ENCODE assay signal across 11 cellular contexts in the genomic region with DNA sequence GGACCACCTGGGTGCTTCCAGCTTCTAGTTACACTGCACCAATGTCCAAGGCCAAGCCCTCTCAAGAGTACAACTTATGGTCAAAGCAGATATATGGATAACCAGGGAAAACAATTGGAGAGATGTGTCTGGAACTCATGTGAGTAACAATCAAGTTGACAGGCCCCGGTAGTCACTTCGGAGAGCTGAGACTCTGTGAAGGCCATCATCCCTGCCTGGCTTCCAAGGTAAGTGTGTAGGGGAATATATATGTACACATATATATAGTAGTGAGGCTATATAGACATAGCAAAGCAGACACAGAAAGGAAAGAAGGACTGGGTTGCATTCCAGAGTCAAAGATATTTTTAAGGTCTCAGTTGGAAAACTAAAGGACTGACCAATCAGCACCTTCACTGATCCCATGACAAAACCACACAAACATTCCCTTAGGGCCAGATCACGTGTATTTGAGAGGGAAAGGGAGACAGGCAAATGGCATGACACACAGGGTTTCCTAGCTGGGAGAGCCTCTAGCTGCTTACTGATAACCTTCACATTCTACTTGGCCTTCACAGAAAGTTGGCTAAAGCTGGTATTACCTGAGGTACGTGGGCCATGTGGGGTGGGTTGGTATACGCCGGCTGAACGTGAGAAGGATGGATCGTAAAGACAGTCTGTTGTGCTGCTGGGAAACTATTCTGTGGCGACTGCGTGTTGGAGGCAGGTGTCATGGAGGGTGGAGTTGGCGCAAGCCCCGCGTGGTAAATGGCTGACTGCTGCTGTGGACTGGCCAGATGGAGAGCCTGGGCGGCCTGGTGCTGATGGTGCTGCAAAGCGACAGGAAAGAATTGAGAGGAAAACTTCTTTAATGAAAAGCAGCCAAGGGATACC. TPM values are rescaled to one million over a fixed set of nuclear protein-coding genes. Genes with fewer than 3 reads are reported as not detected.
A peak's percentile ranks its signal among the peaks of the same experiment; 100 is the strongest.
DNase-seq lines count a peak whose midpoint lies in the region; ATAC-seq and TF ChIP-seq lines count a peak whose summit lies in the region.
"Had no signal": no experiment of that assay in that cellular context is flagged by ENCODE, and none has a peak within 500 bp of the region (broad histone marks: within the 10 kb centered on the region; RNA-seq: fewer than 3 reads in every experiment).

No MANE protein-coding gene starts in this region.

- H3K9me3 ChIP-seq in uterus, result no peaks in the 10 kb centered on the region

- peak; percentile 74 for DNase-seq in AG10803 (ENCODE audit: low read depth)
- DNase-seq in H7, result peak; percentile 8
- DNase-seq in memory B cell (ENCODE audit: low spot score in 2 of 2), result no peak
- DNase-seq in uterus, result no peak
- DNase-seq in DMS114 treated with DMSO at 0.1 percent for 48 hours (lab: John Stamatoyannopoulos, UW; ENCODE audit: unreplicated experiment), result no peak
- no peak for DNase-seq in hypothalamus (lab: John Stamatoyannopoulos, UW)
- DNase-seq: NCI-H187 treated with DMSO at 0.1 percent for 48 hours; stimulated activated naive CD4-positive, alpha-beta T cell had no signal

- H3K36me3 ChIP-seq in H7 (replicated peaks; ENCODE audit: control insufficient read depth, insufficient read depth, low read length), result peaks cover 28% of the 10 kb centered on the region
- peaks cover 0 to 2% of the 10 kb centered on the region in 2 donors for H3K36me3 ChIP-seq in uterus

- H3K27me3 Mint-ChIP-seq in brain (no peaks in the 10 kb centered on the region), memory B cell (no peaks in the 10 kb centered on the region)

- H3K36me3 Mint-ChIP-seq in brain (peaks cover 53% of the 10 kb centered on the region), memory B cell (peaks cover 12% of the 10 kb centered on the region)

- H3K4me3 ChIP-seq in AG10803 (ENCODE audit: low read length), result no peak overlapping the region
- no peak overlapping the region for H3K4me3 ChIP-seq in H7 (ENCODE audit: insufficient read depth, low read depth, low read length)
- H3K4me3 ChIP-seq in uterus, result no peak overlapping the region
- H3K4me3 ChIP-seq: neural progenitor cell had no signal

- TF ChIP-seq CTCF in AG10803 (conservative IDR thresholded peaks at IDR 0.05; ENCODE audit: low read length) (no peak), brain (conservative IDR thresholded peaks at IDR 0.05) (no peak), uterus (IDR thresholded peaks at IDR 0.05) (no peak)

- no peaks in the 10 kb centered on the region for H3K4me1 ChIP-seq in uterus
- H3K4me1 ChIP-seq: neural progenitor cell had no signal

- H3K4me1 Mint-ChIP-seq in brain (peaks cover 11% of the 10 kb centered on the region), memory B cell (peaks cover 4% of the 10 kb centered on the region)
- H3K4me1 Mint-ChIP-seq: neural progenitor cell had no signal

- TF ChIP-seq POLR2A in uterus (IDR thresholded peaks at IDR 0.05), result no peak

- ATAC-seq in memory B cell (ENCODE audit: low read depth), result no peak
- no peak for ATAC-seq in GM18858 (IDR thresholded peaks at IDR 0.05; ENCODE audit: unreplicated experiment)

- peak overlapping the region in 4 of 5 experiments; percentile 6 to 81 (median 39) for H3K27ac Mint-ChIP-seq in brain
- peak overlapping the region; percentile 83 for H3K27ac Mint-ChIP-seq in memory B cell
- H3K27ac Mint-ChIP-seq: neural progenitor cell had no signal

- H3K9me3 Mint-ChIP-seq in brain, result no peaks in the 10 kb centered on the region
- no peaks in the 10 kb centered on the region for H3K9me3 Mint-ChIP-seq in memory B cell
- H3K9me3 Mint-ChIP-seq: neural progenitor cell had no signal

- intact Hi-C loops in uterus (cut with DNase I; ENCODE audit: low total_unique reads), result no loop called here

- H3K27ac ChIP-seq in uterus, result no peak overlapping the region
- H3K27ac ChIP-seq: neural progenitor cell had no signal

- H3K4me3 Mint-ChIP-seq in brain (no peak overlapping the region), memory B cell (no peak overlapping the region)
- H3K4me3 Mint-ChIP-seq: neural progenitor cell had no signal

- H3K27me3 ChIP-seq in H7 (ENCODE audit: control insufficient read depth, insufficient read depth, low read length) (no peaks in the 10 kb centered on the region), uterus (no peaks in the 10 kb centered on the region)
- H3K27me3 ChIP-seq: neural progenitor cell had no signal

RNA-seq across cellular contexts. Expression of a gene that starts 50.0 kb away (rescaled TPM):
- 21.8 and 26.8 TPM in 2 replicates for total RNA-seq in H7 (2014; rRNA removed; shearing (Covaris generic))
- polyA plus RNA-seq in brain (ENCODE audit: insufficient read depth, low read depth, low replicate concordance), result 7.4 TPM
- 10 to 100 TPM; 11.8 to 31.3 (median 21.8) TPM for total RNA-seq in uterus

Comparison
In these comparisons a context has a peak if more than half of its experiments do, and no peak if none do; other contexts are left out.
1. DNase-seq: peak in AG10803 (single experiment) and H7 (single experiment); none in memory B cell (0 of 2), uterus (0 of 2), DMS114 treated with DMSO at 0.1 percent for 48 hours (single experiment) and hypothalamus (0 of 51).